Comparison of ENCODE assay signal across 27 cellular contexts in genomic region chr1:23701996-23702395, GRCh38. TPM values are rescaled to one million over a fixed set of nuclear protein-coding genes. Genes with fewer than 3 reads are reported as not detected.
DNase-seq lines count a peak whose midpoint lies in the region; ATAC-seq, FAIRE-seq and TF ChIP-seq lines count a peak whose summit lies in the region.
"Had no signal": no experiment of that assay in that cellular context is flagged by ENCODE, and none has a peak within 500 bp of the region (broad histone marks: within the 10 kb centered on the region; RNA-seq: fewer than 3 reads in every experiment).

No MANE protein-coding gene starts in this region.

- intact Hi-C loops in K562 (cut with micrococcal nuclease) (no loop called here), sciatic nerve (cut with DNase I) (no loop called here), aorta (cut with DNase I) (no loop called here)

- FAIRE-seq in K562 (lab: Jason Lieb, UNC), result peak; percentile 46
- FAIRE-seq: pancreas, small intestine had no signal

- no peaks in the 10 kb centered on the region for H3K27me3 ChIP-seq in GM23338 (ENCODE audit: insufficient read depth)
- H3K27me3 ChIP-seq in K562 (ENCODE audit: control insufficient read depth in 2 of 2, insufficient read depth in 2 of 2, low read length in 2 of 2), result no peaks in the 10 kb centered on the region
- no peaks in the 10 kb centered on the region for H3K27me3 ChIP-seq in GM23248 (replicated peaks; ENCODE audit: insufficient read depth)
- no peaks in the 10 kb centered on the region for H3K27me3 ChIP-seq in aorta (ENCODE audit: control insufficient read depth in 1 of 2, insufficient read depth in 2 of 2, low read length in 1 of 2)
- H3K27me3 ChIP-seq: BE2C, body of pancreas, pancreas had no signal

- H3K4me2 ChIP-seq in GM23338 (no peak overlapping the region), K562 (ENCODE audit: insufficient read depth, low read length) (no peak overlapping the region), GM23248 (ENCODE audit: unreplicated experiment) (no peak overlapping the region)

- POLR2A ChIA-PET in K562 (lab: Yijun Ruan, JAX), result interaction anchor here (0.7 to 3.8 kb wide), 5 partner anchors 10 to 186 kb away, joined by 3 to 24 read pairs (median 3); partner anchors contain the start of gene RPL11

- no peak overlapping the region for H2AFZ ChIP-seq in GM23338
- H2AFZ ChIP-seq in K562 (ENCODE audit: low read depth, low read length), result no peak overlapping the region
- no peak overlapping the region for H2AFZ ChIP-seq in GM23248

- no peak overlapping the region for H3K4me3 Mint-ChIP-seq in GM23338
- H3K4me3 Mint-ChIP-seq: activated CD4-positive, alpha-beta memory T cell treated with anti-CD3 and anti-CD28 coated beads for 36 hours; nephron had no signal

- H3K36me3 ChIP-seq in GM23338 (ENCODE audit: insufficient read depth) (peaks cover 56% of the 10 kb centered on the region), K562 (ENCODE audit: control insufficient read depth, insufficient read depth, low read length) (peaks cover 80% of the 10 kb centered on the region), GM23248 (ENCODE audit: low read depth) (peaks cover 69% of the 10 kb centered on the region), aorta (ENCODE audit: control insufficient read depth in 1 of 2, insufficient read depth in 2 of 2, low read length in 1 of 2) (peaks cover 4% of the 10 kb centered on the region in 2 donors)

- H3K36me3 Mint-ChIP-seq in GM23338 (ENCODE audit: low read depth), result peaks cover 69% of the 10 kb centered on the region

- ATAC-seq in GM23338 (no peak), K562 (no peak), sciatic nerve (peak; percentile 64), GM21390 (IDR thresholded peaks at IDR 0.05; ENCODE audit: unreplicated experiment) (no peak), aorta (ENCODE audit: low FRiP score) (no peak)
- ATAC-seq: body of pancreas; esophagus mucosa; left colon; stimulated activated naive CD8-positive, alpha-beta T cell treated with anti-CD3 and anti-CD28 coated beads, Interleukin-15, Interleukin-2, amounts not matched to agents 100 U/mL and 50 U/mL, for 24 hours had no signal

- peaks cover 68% of the 10 kb centered on the region for H4K20me1 ChIP-seq in GM23338 (replicated peaks; ENCODE audit: insufficient read depth)
- peaks cover 22% of the 10 kb centered on the region for H4K20me1 ChIP-seq in K562 (replicated peaks; ENCODE audit: control insufficient read depth, insufficient read depth, low read length)
- H4K20me1 ChIP-seq in GM23248 (ENCODE audit: insufficient read depth), result peaks cover 5% of the 10 kb centered on the region; the same call in 1 of the 2 replicates

- H3K9me2 ChIP-seq in GM23338 (ENCODE audit: insufficient read depth) (no peaks in the 10 kb centered on the region), GM23248 (ENCODE audit: insufficient read depth) (no peaks in the 10 kb centered on the region)

- TF ChIP-seq CTCF in GM23338 (conservative IDR thresholded peaks at IDR 0.05; ENCODE audit: low read depth in 2 of 2) (no peak), NB4 (IDR thresholded peaks at IDR 0.05; ENCODE audit: low read depth, low read length) (no peak), K562 (IDR thresholded peaks at IDR 0.05 in 2 of 3, conservative IDR thresholded peaks at IDR 0.05 in 1 of 3; ENCODE audit: insufficient read depth in 2 of 3, low read depth in 1 of 3, low read length in 3 of 3) (no peak)

- peak overlapping the region; percentile 79; the same call in 1 of the 2 replicates for H3K27ac ChIP-seq in GM23338 (ENCODE audit: low read depth)
- no peak overlapping the region for H3K27ac ChIP-seq in K562 (ENCODE audit: extremely low read depth, low read depth, low read length)
- no peak overlapping the region for H3K27ac ChIP-seq in GM23248
- no peak overlapping the region for H3K27ac ChIP-seq in aorta (ENCODE audit: low read depth in 1 of 2, low read length in 2 of 2)
- H3K27ac ChIP-seq: pancreas, thoracic aorta had no signal

- BruUV-seq in K562 (replicated peaks; lab: Mats Ljungman, UMichigan), result no TSS peak

- H3K4me3 ChIP-seq in GM23338 (no peak overlapping the region), NB4 (ENCODE audit: low read depth, low read length) (no peak overlapping the region), K562 (no peak overlapping the region), GM23248 (no peak overlapping the region), aorta (ENCODE audit: low read length in 2 of 2) (no peak overlapping the region)
- H3K4me3 ChIP-seq: body of pancreas, pancreas, thoracic aorta had no signal

- no peaks in the 10 kb centered on the region for H3K4me1 ChIP-seq in GM23338 (ENCODE audit: insufficient read depth)
- peaks cover 0 to 7% of the 10 kb centered on the region in 2 experiments; a peak in 2 of 5 replicates for H3K4me1 ChIP-seq in K562 (replicated peaks in 1 of 2; ENCODE audit: control insufficient read depth in 2 of 2, insufficient read depth in 2 of 2, low read length in 2 of 2)
- H3K4me1 ChIP-seq in GM23248 (ENCODE audit: insufficient read depth), result peaks cover 14% of the 10 kb centered on the region; the same call in 1 of the 2 replicates
- H3K4me1 ChIP-seq in aorta (ENCODE audit: control insufficient read depth in 1 of 2, insufficient read depth in 2 of 2, low read length in 2 of 2), result no peaks in the 10 kb centered on the region
- H3K4me1 ChIP-seq: BE2C had no signal

- no peak for TF ChIP-seq RAD21 in K562 (CRISPR knock-in tag; conservative IDR thresholded peaks at IDR 0.05 in 1 of 2, IDR thresholded peaks at IDR 0.05 in 1 of 2)

- peak overlapping the region; percentile 48; the same call in 1 of the 2 replicates for H3K27ac Mint-ChIP-seq in GM23338
- H3K27ac Mint-ChIP-seq: activated CD4-positive, alpha-beta memory T cell treated with anti-CD3 and anti-CD28 coated beads for 36 hours; nephron had no signal

- no peak overlapping the region for H3K9ac ChIP-seq in K562 (ENCODE audit: insufficient read depth in 1 of 2, low read depth in 2 of 2, low read length in 2 of 2)
- H3K9ac ChIP-seq in GM23248, result no peak overlapping the region

- WGBS in K562 (ENCODE audit: insufficient coverage, low coverage, missing lambda C conversion rate), result 74% methylated on average over 5 of the region's 5 CpGs
- WGBS in GM23248 (ENCODE audit: low coverage in 1 of 2, low lambda C conversion rate in 2 of 2, missing lambda C conversion rate in 2 of 2), 2 experiments, result 83 to 85% methylated on average over 5 of the region's 5 CpGs
- 64 to 67% methylated on average over 5 of the region's 5 CpGs for WGBS in aorta, 2 donors

- CTCF ChIA-PET in K562 (lab: Yijun Ruan, JAX; ENCODE audit: low intra/inter-chr PET ratio), result no interaction called here

- H3K79me2 ChIP-seq in GM23338 (replicated peaks; ENCODE audit: insufficient read depth) (peaks cover 80% of the 10 kb centered on the region), K562 (ENCODE audit: control insufficient read depth, insufficient read depth, low read length) (peaks cover 49% of the 10 kb centered on the region), GM23248 (ENCODE audit: insufficient read depth) (peaks cover 97% of the 10 kb centered on the region)

- no peaks in the 10 kb centered on the region for H3K9me3 Mint-ChIP-seq in GM23338
- H3K9me3 Mint-ChIP-seq: activated CD4-positive, alpha-beta memory T cell treated with anti-CD3 and anti-CD28 coated beads for 36 hours; nephron had no signal

- H3F3A ChIP-seq in GM23338 (replicated peaks; ENCODE audit: low read depth) (peaks cover 41% of the 10 kb centered on the region), GM23248 (ENCODE audit: insufficient read depth) (peaks cover 27% of the 10 kb centered on the region; the same call in 1 of the 2 replicates)

- no peaks in the 10 kb centered on the region for H3K9me1 ChIP-seq in K562 (ENCODE audit: control insufficient read depth, insufficient read depth, low read length)

- H3K9me3 ChIP-seq in K562 (replicated peaks; ENCODE audit: control insufficient read depth, insufficient read depth, low read depth, low read length) (no peaks in the 10 kb centered on the region), GM23248 (ENCODE audit: low read depth) (no peaks in the 10 kb centered on the region), aorta (ENCODE audit: control insufficient read depth, low read length) (no peaks in the 10 kb centered on the region)
- H3K9me3 ChIP-seq: BE2C, body of pancreas, pancreas, thoracic aorta had no signal

- TF ChIP-seq POLR2A in NB4 (IDR thresholded peaks at IDR 0.05; ENCODE audit: extremely low read depth, insufficient read length) (no peak), K562 (conservative IDR thresholded peaks at IDR 0.05) (no peak)

- TF ChIP-seq EP300 in K562 (IDR thresholded peaks at IDR 0.05; ENCODE audit: low read length), result no peak

- in situ Hi-C loops in K562 (cut with MboI), result no loop called here
- in situ Hi-C loops in GM23248 (cut with MboI), result no loop called here

- peaks cover 6% of the 10 kb centered on the region for H3K27me3 Mint-ChIP-seq in GM23338 (ENCODE audit: insufficient read depth, low read depth, poor library complexity)
- H3K27me3 Mint-ChIP-seq: activated CD4-positive, alpha-beta memory T cell treated with anti-CD3 and anti-CD28 coated beads for 36 hours had no signal

- H3K4me1 Mint-ChIP-seq in GM23338, result peaks cover 5% of the 10 kb centered on the region; the same call in 1 of the 3 replicates

- no peak for DNase-seq in GM23338 (ENCODE audit: low spot score)
- DNase-seq in NB4 (ENCODE audit: low read depth), result peak; percentile 44
- DNase-seq in K562 (ENCODE audit: extremely low read depth in 1 of 4, low spot score in 3 of 4), result no peak
- DNase-seq in sciatic nerve (ENCODE audit: low spot score), result no peak
- DNase-seq in GM23248, result no peak
- no peak for DNase-seq in aorta
- DNase-seq: activated CD4-positive, alpha-beta memory T cell treated with anti-CD3 and anti-CD28 coated beads for 36 hours; activated CD4-positive, alpha-beta T cell treated with anti-CD3 and anti-CD28 coated beads for 1 hour; activated naive CD4-positive, alpha-beta T cell; BE2C; body of pancreas; dermis blood vessel endothelial cell; DMS 273 treated with DMSO at 0.1 percent for 48 hours; foreskin melanocyte; Karpas-422; left colon; NCI-H146; NCI-H82; pancreas; retina; small intestine; stimulated activated CD4-positive, alpha-beta T cell treated with anti-CD3 and anti-CD28 coated beads, Interleukin-1b, Interleukin-23, amount 100 ng/mL, for 48 hours; stimulated activated naive CD8-positive, alpha-beta T cell treated with anti-CD3 and anti-CD28 coated beads, Interleukin-15, Interleukin-2, amounts not matched to agents 100 U/mL and 50 U/mL, for 24 hours had no signal

RNA-seq across cellular contexts. Expression of gene RPL11, which starts 10.4 kb away (rescaled TPM):
- total RNA-seq in GM23338 (2014; rRNA removed; shearing (Covaris generic)), result 859 and 1,126 TPM in 2 replicates
- polyA plus RNA-seq in GM23338 (2016; fragmentation: Nextera tagmentation; extraction: Ambion mirVana), result 1,427 and 1,484 TPM in 2 replicates
- total RNA-seq in K562 (2011; cell fraction: chromatin; rRNA removed; ENCODE audit: low replicate concordance), result 326 and 345 TPM in 2 replicates
- 341 and 370 TPM in 2 replicates for total RNA-seq in K562 (2011; cell fraction: nucleolus; rRNA removed)
- total RNA-seq in K562 (2011; cell fraction: nucleoplasm; rRNA removed), result 557 and 1,073 TPM in 2 replicates
- total RNA-seq in K562 (2014; rRNA removed), result 3,111 and 3,495 TPM in 2 replicates
- total RNA-seq in K562 (2014; rRNA removed; fragmentation: Illumina TruSeq; extraction: Trizol), result 3,683 and 3,950 TPM in 2 replicates
- total RNA-seq in K562 (2015; rRNA removed; fragmentation: Illumina TruSeq; extraction: Trizol), result 3,549 and 3,642 TPM in 2 replicates
- total RNA-seq in K562 (2021), result 1,751 and 1,781 TPM in 2 replicates
- 2,818 and 2,821 TPM in 2 replicates for polyA plus RNA-seq in K562 (2011; rRNA removed)
- 831 and 2,063 TPM in 2 replicates for polyA plus RNA-seq in K562 (2011; cell fraction: cytosol; rRNA removed)
- polyA plus RNA-seq in K562 (2011; cell fraction: nucleus; rRNA removed), result 469 and 968 TPM in 2 replicates
- polyA plus RNA-seq in K562 (2012), result 3,491 and 4,910 TPM in 2 replicates
- polyA plus RNA-seq in K562 (2014; fragmentation: Illumina TruSeq; extraction: Trizol), result 3,852 and 4,443 TPM in 2 replicates
- 1,000 to 10,000 TPM; 2,542 to 2,758 TPM for polyA plus RNA-seq in K562 (2014; fragmentation: Nextera tagmentation; extraction: Ambion mirVana)
- polyA plus RNA-seq in K562 (2014; rRNA removed), result 4,338 and 4,526 TPM in 2 replicates
- polyA minus RNA-seq in K562 (2011; rRNA and poly(A)+ RNA removed), result 1,269 and 1,421 TPM in 2 replicates
- 631 and 637 TPM in 2 replicates for polyA minus RNA-seq in K562 (2011; cell fraction: cytosol; rRNA and poly(A)+ RNA removed)
- 128 and 273 TPM in 2 replicates for polyA minus RNA-seq in K562 (2011; cell fraction: nucleus; rRNA and poly(A)+ RNA removed)
- total RNA-seq in sciatic nerve, result 1,008 TPM
- total RNA-seq in GM23248 (2014; rRNA removed; shearing (Covaris generic)), result 422 and 555 TPM in 2 replicates
- 444 and 449 TPM in 2 replicates for polyA plus RNA-seq in GM23248 (2016; fragmentation: Nextera tagmentation; extraction: Ambion mirVana)
- total RNA-seq in aorta, result 100 to 1,000 TPM; 707 to 819 TPM
- 1,000 to 10,000 TPM; 2,209 to 3,782 TPM for polyA plus RNA-seq in aorta

RNA-seq across cellular contexts. Expression of gene ELOA, which starts 41.3 kb away (rescaled TPM):
- total RNA-seq in GM23338 (2014; rRNA removed; shearing (Covaris generic)), result 38.1 and 49.1 TPM in 2 replicates
- 55.7 and 57.7 TPM in 2 replicates for polyA plus RNA-seq in GM23338 (2016; fragmentation: Nextera tagmentation; extraction: Ambion mirVana)
- total RNA-seq in K562 (2011; cell fraction: chromatin; rRNA removed; ENCODE audit: low replicate concordance), result 40.0 and 60.8 TPM in 2 replicates
- total RNA-seq in K562 (2011; cell fraction: nucleolus; rRNA removed), result 22.4 and 23.7 TPM in 2 replicates
- total RNA-seq in K562 (2011; cell fraction: nucleoplasm; rRNA removed), result 31.1 and 33.1 TPM in 2 replicates
- total RNA-seq in K562 (2014; rRNA removed), result 61.3 and 70.8 TPM in 2 replicates
- 74.1 and 75.8 TPM in 2 replicates for total RNA-seq in K562 (2014; rRNA removed; fragmentation: Illumina TruSeq; extraction: Trizol)
- 77.6 and 80.0 TPM in 2 replicates for total RNA-seq in K562 (2015; rRNA removed; fragmentation: Illumina TruSeq; extraction: Trizol)
- total RNA-seq in K562 (2021), result 66.6 and 70.8 TPM in 2 replicates
- 29.7 and 33.3 TPM in 2 replicates for polyA plus RNA-seq in K562 (2011; rRNA removed)
- 13.9 and 14.8 TPM in 2 replicates for polyA plus RNA-seq in K562 (2011; cell fraction: cytosol; rRNA removed)
- polyA plus RNA-seq in K562 (2011; cell fraction: nucleus; rRNA removed), result 24.7 and 25.8 TPM in 2 replicates
- polyA plus RNA-seq in K562 (2012), result 28.7 and 53.0 TPM in 2 replicates
- 80.6 and 98.6 TPM in 2 replicates for polyA plus RNA-seq in K562 (2014; fragmentation: Illumina TruSeq; extraction: Trizol)
- 10 to 100 TPM; 31.9 to 53.6 TPM for polyA plus RNA-seq in K562 (2014; fragmentation: Nextera tagmentation; extraction: Ambion mirVana)
- 44.4 and 48.7 TPM in 2 replicates for polyA plus RNA-seq in K562 (2014; rRNA removed)
- polyA minus RNA-seq in K562 (2011; rRNA and poly(A)+ RNA removed), result 35.1 and 35.7 TPM in 2 replicates
- 25.7 and 34.4 TPM in 2 replicates for polyA minus RNA-seq in K562 (2011; cell fraction: cytosol; rRNA and poly(A)+ RNA removed)
- polyA minus RNA-seq in K562 (2011; cell fraction: nucleus; rRNA and poly(A)+ RNA removed), result 10.5 and 19.7 TPM in 2 replicates
- total RNA-seq in sciatic nerve, result 28.2 TPM
- 44.3 and 49.6 TPM in 2 replicates for total RNA-seq in GM23248 (2014; rRNA removed; shearing (Covaris generic))
- 46.4 and 50.1 TPM in 2 replicates for polyA plus RNA-seq in GM23248 (2016; fragmentation: Nextera tagmentation; extraction: Ambion mirVana)
- total RNA-seq in aorta, result 10 to 100 TPM; 30.3 to 31.0 TPM
- 10 to 100 TPM; 11.8 to 14.0 TPM for polyA plus RNA-seq in aorta
